In genomic region chr10:21496285-21497176, GRCh38 we compare ENCODE assay signal across 8 cellular contexts. TPM values are rescaled to one million over a fixed set of nuclear protein-coding genes. Genes with fewer than 3 reads are reported as not detected.
DNase-seq lines count a peak whose midpoint lies in the region; ATAC-seq lines count a peak whose summit lies in the region.

No MANE protein-coding gene starts in this region.

- no peaks in the 10 kb centered on the region for H3K9me3 Mint-ChIP-seq in activated CD4-positive, alpha-beta T cell treated with anti-CD3 and anti-CD28 coated beads, Interleukin-2, amount 10 ng/mL, durations not matched to agents 7 days and 5 days

- peak overlapping the region; percentile 17 for H3K27ac Mint-ChIP-seq in activated CD4-positive, alpha-beta T cell treated with anti-CD3 and anti-CD28 coated beads, Interleukin-2, amount 10 ng/mL, durations not matched to agents 7 days and 5 days

- H3K4me1 Mint-ChIP-seq in activated CD4-positive, alpha-beta T cell treated with anti-CD3 and anti-CD28 coated beads, Interleukin-2, amount 10 ng/mL, durations not matched to agents 7 days and 5 days, result peaks cover 27% of the 10 kb centered on the region

- H3K27me3 Mint-ChIP-seq in activated CD4-positive, alpha-beta T cell treated with anti-CD3 and anti-CD28 coated beads, Interleukin-2, amount 10 ng/mL, durations not matched to agents 7 days and 5 days, result peaks cover 73% of the 10 kb centered on the region

- peak overlapping the region; percentile 81 for H3K4me3 Mint-ChIP-seq in activated CD4-positive, alpha-beta T cell treated with anti-CD3 and anti-CD28 coated beads, Interleukin-2, amount 10 ng/mL, durations not matched to agents 7 days and 5 days

- CTCF ChIA-PET in activated CD4-positive, alpha-beta T cell treated with anti-CD3 and anti-CD28 coated beads, Interleukin-2, amount 10 ng/mL, durations not matched to agents 7 days and 5 days (lab: Charles Lee), result interaction anchor here (0.5 to 2.8 kb wide), 30 partner anchors 8 to 763 kb away, joined by 3 to 16 read pairs (median 3); partner anchors contain the start of gene DNAJC1

- no peaks in the 10 kb centered on the region for H3K36me3 Mint-ChIP-seq in activated CD4-positive, alpha-beta T cell treated with anti-CD3 and anti-CD28 coated beads, Interleukin-2, amount 10 ng/mL, durations not matched to agents 7 days and 5 days (ENCODE audit: low read depth)

- ATAC-seq in HG02571 (IDR thresholded peaks at IDR 0.05; ENCODE audit: unreplicated experiment), result peak; percentile 44
- ATAC-seq in stimulated activated naive CD8-positive, alpha-beta T cell treated with anti-CD3 and anti-CD28 coated beads, Interleukin-15, Interleukin-2, amounts not matched to agents 100 U/mL and 50 U/mL, for 24 hours, result peak; percentile 59

- DNase-seq in NCI-H524 (lab: John Stamatoyannopoulos, UW) (peak; percentile 43 to 62), NCI-H524 treated with DMSO at 0.1 percent for 48 hours (lab: John Stamatoyannopoulos, UW) (no peak), NCI-H146 (lab: John Stamatoyannopoulos, UW) (peak; percentile 79), lung microvascular endothelial cell (ENCODE audit: low read depth in 2 of 2) (peak; percentile 55)
- DNase-seq in activated CD4-positive, alpha-beta T cell treated with anti-CD3 and anti-CD28 coated beads, Interleukin-2, amount 10 ng/mL, durations not matched to agents 7 days and 5 days, result peak; percentile 62
- DNase-seq in effector CD4-positive, alpha-beta T cell, result peak; percentile 46
- peak; percentile 63 for DNase-seq in stimulated activated naive CD8-positive, alpha-beta T cell treated with anti-CD3 and anti-CD28 coated beads, Interleukin-15, Interleukin-2, amounts not matched to agents 100 U/mL and 50 U/mL, for 24 hours

- POLR2A ChIA-PET in activated CD4-positive, alpha-beta T cell treated with anti-CD3 and anti-CD28 coated beads, Interleukin-2, amount 10 ng/mL, durations not matched to agents 7 days and 5 days (lab: Charles Lee), result no interaction called here

RNA-seq across cellular contexts. Expression of gene SKIDA1, which starts 29.0 kb away (rescaled TPM):
- total RNA-seq in activated CD4-positive, alpha-beta T cell treated with anti-CD3 and anti-CD28 coated beads, Interleukin-2, amount 10 ng/mL, durations not matched to agents 7 days and 5 days, result under 1 TPM; 0.12 to 0.33 TPM
- 1.1 and 1.4 TPM in 2 replicates for total RNA-seq in lung microvascular endothelial cell

RNA-seq across cellular contexts. Expression of gene MLLT10, which starts 37.5 kb away (rescaled TPM):
- 10 to 100 TPM; 44.1 to 47.2 TPM for total RNA-seq in activated CD4-positive, alpha-beta T cell treated with anti-CD3 and anti-CD28 coated beads, Interleukin-2, amount 10 ng/mL, durations not matched to agents 7 days and 5 days
- 28.1 and 46.6 TPM in 2 replicates for total RNA-seq in lung microvascular endothelial cell
